25 cellular contexts compared by ENCODE assay signal in genomic region chr12:102571889-102572288, GRCh38.
"Had no signal": no experiment of that assay in that cellular context is flagged by ENCODE, and none has a peak within 500 bp of the region (broad histone marks: within the 10 kb centered on the region; RNA-seq: fewer than 3 reads in every experiment).

No MANE protein-coding gene starts in this region.

- H3K27me3 ChIP-seq: ascending aorta, cardiac muscle cell had no signal

- H3K4me3 ChIP-seq: ascending aorta, cardiac muscle cell, PC-9 had no signal

- DNase-seq: activated CD4-positive, alpha-beta T cell treated with anti-CD3 and anti-CD28 coated beads, Interleukin-2, amount 10 ng/mL, durations not matched to agents 24 days and 14 days; activated CD4-positive, alpha-beta T cell treated with anti-CD3 and anti-CD28 coated beads, Interleukin-2, amount 50 U/mL, for 4 hours; activated CD8-positive, alpha-beta T cell treated with anti-CD3 and anti-CD28 coated beads, Interleukin-2, amount 10 ng/mL, durations not matched to agents 7 days and 5 days; activated gamma-delta T cell; activated naive CD4-positive, alpha-beta T cell treated with Interleukin-2 at 50 U/mL for 16 hours; activated naive CD8-positive, alpha-beta T cell treated with anti-CD3 and anti-CD28 coated beads, Interleukin-2, amount 10 ng/mL, durations not matched to agents 7 days and 5 days; activated T-cell treated with anti-CD3 and anti-CD28 coated beads, Interleukin-2, amount 50 U/mL, for 24 hours; Kasumi-1; MM.1S; MV-4-11; NCI-H1092; NCI-H146; NCI-H187; NCI-H2029 treated with DMSO at 0.1 percent for 48 hours; NCI-H2107; NCI-H2171; NCI-H510A; NCI-H526; NCI-H748 treated with DMSO at 0.1 percent for 48 hours; NK-92 treated with Interleukin-12 subunit alpha and Interleukin-12 subunit beta, amount 100 ng/mL, for 24 hours; PC-9; T1000 had no signal

- H3K36me3 ChIP-seq: ascending aorta, cardiac muscle cell had no signal

- H3K4me2 ChIP-seq: PC-9 had no signal

- H2AFZ ChIP-seq: PC-9 had no signal

- H3K27ac ChIP-seq: ascending aorta, cardiac muscle cell, PC-9, RWPE1 had no signal

- H3K4me1 ChIP-seq: ascending aorta had no signal

- H3K9me3 ChIP-seq: ascending aorta had no signal
